8 cellular contexts compared by ENCODE assay signal in the genomic region with DNA sequence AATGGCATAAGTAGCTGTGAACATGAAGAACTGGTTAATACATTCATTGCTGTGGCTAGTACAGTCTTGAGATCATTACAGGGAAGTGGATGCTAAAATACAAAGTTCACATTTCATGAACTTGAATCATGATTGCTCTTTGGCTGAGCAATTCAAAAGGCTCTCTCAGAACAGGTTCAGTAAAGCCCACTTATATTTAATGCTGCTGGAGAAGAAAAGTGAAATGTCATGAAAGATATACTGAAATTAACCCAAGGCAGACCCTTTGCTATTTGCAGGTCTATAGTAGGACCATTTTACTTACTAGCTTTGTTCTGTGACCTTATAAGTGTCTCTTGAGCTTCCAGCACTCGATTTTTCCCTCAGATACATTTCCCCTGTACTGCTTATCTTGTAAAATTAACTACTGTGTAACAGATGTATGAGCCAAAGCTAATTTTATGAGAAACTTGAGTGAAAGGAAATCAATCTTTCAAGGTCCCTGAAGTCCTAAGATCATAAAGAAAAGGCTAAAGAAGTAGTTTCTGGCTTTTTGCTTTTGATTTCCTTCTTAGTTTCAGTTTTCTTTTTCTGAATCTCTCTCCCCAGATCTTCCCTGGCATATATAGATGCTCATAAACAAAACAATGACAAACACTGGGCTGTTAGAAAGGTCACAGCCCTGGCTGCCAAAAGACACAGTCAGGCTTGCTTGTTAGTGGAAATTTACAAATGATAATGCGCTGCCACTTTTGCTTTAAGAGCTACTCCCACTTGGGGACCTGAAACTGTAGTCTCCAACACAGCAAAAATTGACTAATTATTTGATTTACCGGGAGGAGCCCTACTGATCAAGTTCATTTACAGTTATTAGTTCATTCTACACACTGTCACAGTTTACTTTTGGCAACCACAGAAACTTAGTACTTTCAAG.
A peak's percentile ranks its signal among the peaks of the same experiment; 100 is the strongest.
DNase-seq lines count a peak whose midpoint lies in the region; ATAC-seq, FAIRE-seq and TF ChIP-seq lines count a peak whose summit lies in the region.

No MANE protein-coding gene starts in this region.

- no peaks in the 10 kb centered on the region for H3K4me1 ChIP-seq in lung (ENCODE audit: control insufficient read depth in 2 of 2, insufficient read depth in 2 of 2, low read length in 2 of 2)
- H3K4me1 ChIP-seq in thymus (ENCODE audit: control insufficient read depth, insufficient read depth, low read length) = no peaks in the 10 kb centered on the region

- no peak for FAIRE-seq in RCC 7860 (lab: Jason Lieb, UNC)

- H3K27me3 ChIP-seq in lung (ENCODE audit: control insufficient read depth, insufficient read depth) (no peaks in the 10 kb centered on the region), thymus (ENCODE audit: control insufficient read depth, insufficient read depth) (no peaks in the 10 kb centered on the region)

- no peaks in the 10 kb centered on the region for H3K36me3 ChIP-seq in lung (ENCODE audit: control insufficient read depth in 2 of 2, insufficient read depth in 2 of 2, low read length in 2 of 2)
- no peaks in the 10 kb centered on the region for H3K36me3 ChIP-seq in thymus (ENCODE audit: control insufficient read depth, insufficient read depth)

- peak overlapping the region; percentile 24; the same call in 1 of the 2 replicates for H3K4me3 ChIP-seq in GM12864 (ENCODE audit: low read depth, low read length)
- H3K4me3 ChIP-seq in choroid plexus epithelial cell (ENCODE audit: low read depth, low read length) = peak overlapping the region; percentile 18
- H3K4me3 ChIP-seq in lung = no peak overlapping the region
- H3K4me3 ChIP-seq in thymus (ENCODE audit: low read length) = no peak overlapping the region

- H3K27ac ChIP-seq in lung (ENCODE audit: low read depth in 1 of 2, low read length in 1 of 2) (peak overlapping the region; percentile 60 to 94), thymus (ENCODE audit: low read depth) (peak overlapping the region; percentile 6)

- ATAC-seq in GM21825 (IDR thresholded peaks at IDR 0.05; ENCODE audit: unreplicated experiment) (peak; percentile 83), lung (ENCODE audit: insufficient read depth, low FRiP score) (peak; percentile 54)

- WGBS in lung, 2 donors = 10 to 37% methylated on average over 3 of the region's 3 CpGs
- 49% methylated on average over 3 of the region's 3 CpGs for WGBS in thymus

- peak; percentile 56 for DNase-seq in GM12864 (ENCODE audit: low read depth)
- peak; percentile 32 for DNase-seq in NOMO-1 treated with DMSO at 0.1 percent for 48 hours (lab: John Stamatoyannopoulos, UW; ENCODE audit: unreplicated experiment)
- DNase-seq in choroid plexus epithelial cell (ENCODE audit: low read depth) = peak; percentile 68
- no peak for DNase-seq in lung (ENCODE audit: low spot score)
- no peak for DNase-seq in KG1 (lab: John Stamatoyannopoulos, UW)
- DNase-seq in RCC 7860 (ENCODE audit: low spot score) = no peak

- TF ChIP-seq CTCF in GM12864 (IDR thresholded peaks at IDR 0.05; ENCODE audit: low read depth, low read length, missing control alignments) = no peak
- no peak for TF ChIP-seq CTCF in choroid plexus epithelial cell (conservative IDR thresholded peaks at IDR 0.05; ENCODE audit: low read depth, low read length)
- TF ChIP-seq CTCF in lung (IDR thresholded peaks at IDR 0.05; ENCODE audit: control extremely low read depth, extremely low read depth) = no peak

- H3K9me3 ChIP-seq in lung (ENCODE audit: control insufficient read depth in 2 of 2, insufficient read depth in 1 of 2, low read length in 1 of 2) (peaks cover 2 to 6% of the 10 kb centered on the region in 2 donors), thymus (ENCODE audit: control insufficient read depth) (no peaks in the 10 kb centered on the region)

Comparison
In these comparisons a context has a peak if more than half of its experiments do, and no peak if none do; other contexts are left out.
1. DNase-seq: peak in GM12864 (single experiment), NOMO-1 treated with DMSO at 0.1 percent for 48 hours (single experiment) and choroid plexus epithelial cell (single experiment); none in lung (single experiment), KG1 (single experiment) and RCC 7860 (single experiment).
2. H3K4me3 ChIP-seq: peak in GM12864 (single experiment) and choroid plexus epithelial cell (single experiment); none in lung (single experiment) and thymus (single experiment).